In genomic region chr19:18605196-18605545, GRCh38 we compare ENCODE assay signal across 10 cellular contexts. TPM values are rescaled to one million over a fixed set of nuclear protein-coding genes. Genes with fewer than 3 reads are reported as not detected.
A peak's percentile ranks its signal among the peaks of the same experiment; 100 is the strongest.
DNase-seq lines count a peak whose midpoint lies in the region; TF ChIP-seq lines count a peak whose summit lies in the region.
"Had no signal": no experiment of that assay in that cellular context is flagged by ENCODE, and none has a peak within 500 bp of the region (broad histone marks: within the 10 kb centered on the region; RNA-seq: fewer than 3 reads in every experiment).

No MANE protein-coding gene starts in this region.

- no peak overlapping the region for H3K27ac ChIP-seq in brain microvascular endothelial cell

- H3K4me1 Mint-ChIP-seq in neural crest cell = peaks cover 22% of the 10 kb centered on the region

- DNase-seq in HAP-1 (ENCODE audit: low spot score in 2 of 2) (no peak), brain microvascular endothelial cell (no peak), neural crest cell (ENCODE audit: low read depth, low spot score) (no peak), Kasumi-1 (lab: John Stamatoyannopoulos, UW) (no peak), NCI-H446 treated with DMSO at 0.1 percent for 48 hours (lab: John Stamatoyannopoulos, UW) (no peak), NCI-H146 treated with DMSO at 0.1 percent for 48 hours (lab: John Stamatoyannopoulos, UW; ENCODE audit: unreplicated experiment) (no peak)
- DNase-seq: CD4-positive, alpha-beta T cell; kidney glomerular epithelial cell; NCI-H1105 treated with DMSO at 0.1 percent for 48 hours had no signal

- H3K36me3 ChIP-seq in HAP-1 (replicated peaks) (no peaks in the 10 kb centered on the region), brain microvascular endothelial cell (replicated peaks) (no peaks in the 10 kb centered on the region)

- H3K9me3 ChIP-seq in HAP-1 = no peaks in the 10 kb centered on the region

- in situ Hi-C loops in HAP-1 (cut with MboI; ENCODE audit: low sequenced_read_pairs) = no loop called here
- in situ Hi-C loops in brain microvascular endothelial cell (cut with HindIII; ENCODE audit: low pct_ligation_motif_present, low sequenced_read_pairs) = no loop called here

- H3K4me3 ChIP-seq in HAP-1 = peak overlapping the region; percentile 27
- H3K4me3 ChIP-seq in brain microvascular endothelial cell (ENCODE audit: low read depth, low read length) = peak overlapping the region; percentile 32

- no peak overlapping the region for H3K27ac Mint-ChIP-seq in neural crest cell (ENCODE audit: unreplicated experiment)
- H3K27ac Mint-ChIP-seq: CD4-positive, alpha-beta T cell had no signal

- peak overlapping the region; percentile 54 for H3K4me3 Mint-ChIP-seq in neural crest cell
- H3K4me3 Mint-ChIP-seq: CD4-positive, alpha-beta T cell had no signal

- H3K9me3 Mint-ChIP-seq in neural crest cell = no peaks in the 10 kb centered on the region
- H3K9me3 Mint-ChIP-seq: CD4-positive, alpha-beta T cell had no signal

- no peaks in the 10 kb centered on the region for H3K36me3 Mint-ChIP-seq in neural crest cell (ENCODE audit: low read depth)

- no peaks in the 10 kb centered on the region for H3K4me1 ChIP-seq in HAP-1

- TF ChIP-seq CTCF in brain microvascular endothelial cell (IDR thresholded peaks at IDR 0.05; ENCODE audit: low read depth, low read length, missing control alignments) (no peak), neural crest cell (conservative IDR thresholded peaks at IDR 0.05) (no peak)

- H3K27me3 ChIP-seq in HAP-1 (ENCODE audit: low read depth) = peaks cover 51% of the 10 kb centered on the region
- H3K27me3 ChIP-seq in brain microvascular endothelial cell (replicated peaks) = peaks cover 61% of the 10 kb centered on the region

- peaks cover 84% of the 10 kb centered on the region for H3K27me3 Mint-ChIP-seq in neural crest cell (ENCODE audit: low read depth)

RNA-seq across cellular contexts. Expression of gene CRLF1, which starts 1.4 kb away (rescaled TPM):
- 0.68 and 1.5 TPM in 2 replicates for total RNA-seq in neural crest cell
- total RNA-seq: CD4-positive, alpha-beta T cell; T-helper 2 cell treated with Interferon-gamma antibody and Interleukin-4, amounts not matched to agents 100 ng/mL and 5 ng/mL, for 36 hours had no signal

RNA-seq across cellular contexts. Expression of gene TMEM59L, which starts 7.5 kb away (rescaled TPM):
- 6.4 and 6.5 TPM in 2 replicates for total RNA-seq in neural crest cell
- total RNA-seq: T-helper 2 cell treated with Interferon-gamma antibody and Interleukin-4, amounts not matched to agents 100 ng/mL and 5 ng/mL, for 36 hours had no signal

RNA-seq across cellular contexts. Expression of gene REX1BD, which starts 16.6 kb away (rescaled TPM):
- 71.8 and 71.9 TPM in 2 replicates for total RNA-seq in neural crest cell

RNA-seq across cellular contexts. Expression of gene KLHL26, which starts 31.7 kb away (rescaled TPM):
- total RNA-seq in neural crest cell = 11.1 and 12.3 TPM in 2 replicates

RNA-seq across cellular contexts. Expression of gene UBA52, which starts 33.5 kb away (rescaled TPM):
- total RNA-seq in neural crest cell = 1,081 and 1,137 TPM in 2 replicates
